12 cellular contexts compared by ENCODE assay signal in the genomic region with DNA sequence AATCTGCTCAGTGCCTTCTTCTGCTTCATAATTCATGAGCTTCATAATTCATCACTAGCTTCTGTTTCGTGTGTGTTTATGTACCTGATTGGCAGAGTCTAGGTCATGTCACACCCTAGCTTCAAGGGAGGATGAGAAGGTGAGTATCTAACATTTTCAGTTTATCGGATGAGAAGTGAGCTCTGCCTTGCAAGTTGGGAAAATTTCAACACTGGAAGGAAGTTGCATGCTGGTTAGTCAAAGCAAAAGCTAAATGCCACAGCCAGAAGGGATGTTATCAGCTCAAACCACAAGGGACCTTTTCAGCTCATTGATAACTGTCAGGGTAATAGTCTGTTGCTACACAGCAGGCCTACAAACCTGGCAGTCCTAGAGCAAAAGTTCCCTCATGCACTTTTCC. TPM values are rescaled to one million over a fixed set of nuclear protein-coding genes. Genes with fewer than 3 reads are reported as not detected.
DNase-seq lines count a peak whose midpoint lies in the region; ATAC-seq and TF ChIP-seq lines count a peak whose summit lies in the region.
"Had no signal": no experiment of that assay in that cellular context is flagged by ENCODE, and none has a peak within 500 bp of the region (broad histone marks: within the 10 kb centered on the region; RNA-seq: fewer than 3 reads in every experiment).

No MANE protein-coding gene starts in this region.

- TF ChIP-seq EP300 in stomach (IDR thresholded peaks at IDR 0.05) (no peak), ovary (IDR thresholded peaks at IDR 0.05) (no peak)

- no peak for ATAC-seq in HG03196 (IDR thresholded peaks at IDR 0.05; ENCODE audit: unreplicated experiment)

- peak overlapping the region; percentile 14 for H3K27ac Mint-ChIP-seq in activated naive CD4-positive, alpha-beta T cell treated with anti-CD3 and anti-CD28 coated beads, Interleukin-2, amount 50 U/mL, for 24 hours
- peak overlapping the region; percentile 64 for H3K27ac Mint-ChIP-seq in dendritic cell treated with granulocyte-macrophage colony-stimulating factor and Interleukin-4, amounts not matched to agents 40 ng/mL and 50 ng/mL, for 4 days
- H3K27ac Mint-ChIP-seq in mesothelial cell of epicardium: no peak overlapping the region
- H3K27ac Mint-ChIP-seq: H9, nephron had no signal

- TF ChIP-seq POLR2A in stomach (IDR thresholded peaks at IDR 0.05) (no peak), ovary (IDR thresholded peaks at IDR 0.05) (no peak)

- H3K36me3 ChIP-seq in stomach: no peaks in the 10 kb centered on the region
- H3K36me3 ChIP-seq in ovary: no peaks in the 10 kb centered on the region

- H3K4me1 ChIP-seq in stomach: peaks cover 0 to 15% (median 5%) of the 10 kb centered on the region in 4 donors
- H3K4me1 ChIP-seq in ovary (ENCODE audit: insufficient read depth): no peaks in the 10 kb centered on the region

- WGBS in stomach, 5 donors: 18 to 48% (median 27%) methylated on average over 2 of the region's 2 CpGs
- 64 to 73% (median 65%) methylated on average over 2 of the region's 2 CpGs for WGBS in ovary, 3 donors

- peaks cover 5% of the 10 kb centered on the region for H3K36me3 Mint-ChIP-seq in activated naive CD4-positive, alpha-beta T cell treated with anti-CD3 and anti-CD28 coated beads, Interleukin-2, amount 50 U/mL, for 24 hours
- H3K36me3 Mint-ChIP-seq in dendritic cell treated with granulocyte-macrophage colony-stimulating factor and Interleukin-4, amounts not matched to agents 40 ng/mL and 50 ng/mL, for 4 days (ENCODE audit: low read depth): no peaks in the 10 kb centered on the region
- H3K36me3 Mint-ChIP-seq in mesothelial cell of epicardium: no peaks in the 10 kb centered on the region

- H3K27me3 Mint-ChIP-seq in activated naive CD4-positive, alpha-beta T cell treated with anti-CD3 and anti-CD28 coated beads, Interleukin-2, amount 50 U/mL, for 24 hours: no peaks in the 10 kb centered on the region
- no peaks in the 10 kb centered on the region for H3K27me3 Mint-ChIP-seq in dendritic cell treated with granulocyte-macrophage colony-stimulating factor and Interleukin-4, amounts not matched to agents 40 ng/mL and 50 ng/mL, for 4 days
- H3K27me3 Mint-ChIP-seq in mesothelial cell of epicardium (ENCODE audit: low read depth): no peaks in the 10 kb centered on the region

- H3K27me3 ChIP-seq in stomach (no peaks in the 10 kb centered on the region), ovary (no peaks in the 10 kb centered on the region)

- intact Hi-C loops in dendritic cell treated with granulocyte-macrophage colony-stimulating factor and Interleukin-4, amounts not matched to agents 40 ng/mL and 50 ng/mL, for 4 days (cut with micrococcal nuclease): loop anchor here (5.0 kb wide), 1 partner anchor 33 kb away; no protein-coding TSS in a partner anchor
- intact Hi-C loops in stomach (cut with DNase I; ENCODE audit: low total_unique reads) (no loop called here), ovary (cut with DNase I) (no loop called here)

- H3K4me3 ChIP-seq in stomach (no peak overlapping the region), ovary (no peak overlapping the region)

- peaks cover 40% of the 10 kb centered on the region for H3K4me1 Mint-ChIP-seq in activated naive CD4-positive, alpha-beta T cell treated with anti-CD3 and anti-CD28 coated beads, Interleukin-2, amount 50 U/mL, for 24 hours
- peaks cover 9% of the 10 kb centered on the region for H3K4me1 Mint-ChIP-seq in dendritic cell treated with granulocyte-macrophage colony-stimulating factor and Interleukin-4, amounts not matched to agents 40 ng/mL and 50 ng/mL, for 4 days (ENCODE audit: low read depth)
- peaks cover 2% of the 10 kb centered on the region for H3K4me1 Mint-ChIP-seq in mesothelial cell of epicardium
- H3K4me1 Mint-ChIP-seq: nephron had no signal

- no peaks in the 10 kb centered on the region for H3K9me3 ChIP-seq in stomach
- no peaks in the 10 kb centered on the region for H3K9me3 ChIP-seq in ovary

- peaks cover 4% of the 10 kb centered on the region for H3K9me3 Mint-ChIP-seq in activated naive CD4-positive, alpha-beta T cell treated with anti-CD3 and anti-CD28 coated beads, Interleukin-2, amount 50 U/mL, for 24 hours
- no peaks in the 10 kb centered on the region for H3K9me3 Mint-ChIP-seq in dendritic cell treated with granulocyte-macrophage colony-stimulating factor and Interleukin-4, amounts not matched to agents 40 ng/mL and 50 ng/mL, for 4 days
- peaks cover 3% of the 10 kb centered on the region for H3K9me3 Mint-ChIP-seq in mesothelial cell of epicardium
- H3K9me3 Mint-ChIP-seq: H9, nephron had no signal

- H3K4me3 Mint-ChIP-seq in activated naive CD4-positive, alpha-beta T cell treated with anti-CD3 and anti-CD28 coated beads, Interleukin-2, amount 50 U/mL, for 24 hours: no peak overlapping the region
- no peak overlapping the region for H3K4me3 Mint-ChIP-seq in dendritic cell treated with granulocyte-macrophage colony-stimulating factor and Interleukin-4, amounts not matched to agents 40 ng/mL and 50 ng/mL, for 4 days
- H3K4me3 Mint-ChIP-seq in mesothelial cell of epicardium: no peak overlapping the region
- H3K4me3 Mint-ChIP-seq: H9, nephron had no signal

- DNase-seq in activated naive CD4-positive, alpha-beta T cell (lab: John Stamatoyannopoulos, UW): no peak
- peak; percentile 76 for DNase-seq in NOMO-1 treated with dmso at 0.1 percent for 144 hours (lab: John Stamatoyannopoulos, UW; ENCODE audit: unreplicated experiment)
- DNase-seq in stomach: no peak
- no peak for DNase-seq in mesothelial cell of epicardium (ENCODE audit: low spot score in 2 of 2, unreplicated experiment in 2 of 2)
- no peak for DNase-seq in ovary
- DNase-seq: H9; Karpas-422; NK-92 treated with Interleukin-12 subunit alpha and Interleukin-12 subunit beta, amount 100 ng/mL, for 24 hours had no signal

- TF ChIP-seq CTCF in stomach (IDR thresholded peaks at IDR 0.05): no peak
- no peak for TF ChIP-seq CTCF in mesothelial cell of epicardium (IDR thresholded peaks at IDR 0.05; ENCODE audit: unreplicated experiment)
- TF ChIP-seq CTCF in ovary (IDR thresholded peaks at IDR 0.05): no peak

- peak overlapping the region in 3 of 5 donors; percentile 5 to 23 (median 10) for H3K27ac ChIP-seq in stomach
- no peak overlapping the region for H3K27ac ChIP-seq in ovary

RNA-seq across cellular contexts. Expression of a gene that starts 7.3 kb away (rescaled TPM):
- 10 to 100 TPM in 4 of 5 donors, 1 to 10 TPM in 1; 4.0 to 84.2 (median 29.2) TPM for total RNA-seq in stomach
- 10 to 100 TPM; 18.4 to 54.3 (median 18.5) TPM for polyA plus RNA-seq in stomach
- total RNA-seq in mesothelial cell of epicardium: 1.2 to 2.3 TPM (median 1.7 TPM) in 3 replicates
- total RNA-seq in ovary: 10 to 100 TPM in 6 of 7 donors, 1 to 10 TPM in 1; 9.6 to 51.5 (median 12.7) TPM
- polyA plus RNA-seq in ovary: 10 to 100 TPM; 32.0 to 39.8 TPM
- total RNA-seq: H9 had no signal

Comparison
In these comparisons a context has a peak if more than half of its experiments do, and no peak if none do; other contexts are left out.
1. H3K27ac ChIP-seq: peak in stomach (3 of 5); none in ovary (0 of 2).